2 cellular contexts compared by ENCODE assay signal in the genomic region with DNA sequence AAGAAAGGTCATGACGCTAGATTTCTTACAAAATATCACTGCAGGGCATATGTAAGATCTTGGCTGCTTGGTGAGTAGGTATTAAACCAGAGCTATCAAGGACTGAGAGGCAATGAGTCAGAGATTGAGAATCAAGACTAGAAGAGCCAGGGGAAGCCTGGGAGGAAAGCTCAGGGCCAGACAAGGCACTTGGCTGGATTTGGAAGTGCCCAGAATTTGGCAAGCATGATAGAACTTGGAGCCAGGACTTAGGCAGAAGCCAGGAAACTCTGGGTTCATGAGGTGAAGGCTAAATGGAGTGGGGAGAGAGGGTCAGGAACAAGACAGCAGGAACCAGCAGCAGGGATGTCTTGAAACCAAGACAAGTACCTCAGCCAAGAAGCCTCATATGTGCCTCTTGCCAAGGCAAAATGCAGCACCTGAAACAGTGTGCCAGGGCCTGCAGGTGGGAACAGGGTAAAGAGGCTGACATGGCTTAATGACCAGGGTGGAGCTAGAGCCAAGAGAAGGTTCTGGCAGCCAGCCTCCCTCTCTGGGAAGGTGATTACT.
TF ChIP-seq lines count a peak whose summit lies in the region.

No MANE protein-coding gene starts in this region.

TF ChIP-seq in liver, 16 proteins besides CTCF, POLR2A, EP300 and RAD21:
- TF ChIP-seq, protein P1, sequence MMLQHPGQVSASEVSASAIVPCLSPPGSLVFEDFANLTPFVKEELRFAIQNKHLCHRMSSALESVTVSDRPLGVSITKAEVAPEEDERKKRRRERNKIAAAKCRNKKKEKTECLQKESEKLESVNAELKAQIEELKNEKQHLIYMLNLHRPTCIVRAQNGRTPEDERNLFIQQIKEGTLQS (IDR thresholded peaks at IDR 0.05) = no peak
- TF ChIP-seq YY1 (IDR thresholded peaks at IDR 0.05) (no peak), HNF4A (conservative IDR thresholded peaks at IDR 0.05) (peak in 1 of 2 donors; percentile 19), RXRA (IDR thresholded peaks at IDR 0.05) (peak; percentile 26 to 38), GABPA (IDR thresholded peaks at IDR 0.05 in 1 of 2, conservative IDR thresholded peaks at IDR 0.05 in 1 of 2) (no peak), EGR1 (IDR thresholded peaks at IDR 0.05; ENCODE audit: low read depth in 2 of 2) (no peak), NR2F2 (IDR thresholded peaks at IDR 0.05) (peak; percentile 37)
- TF ChIP-seq, protein P2, sequence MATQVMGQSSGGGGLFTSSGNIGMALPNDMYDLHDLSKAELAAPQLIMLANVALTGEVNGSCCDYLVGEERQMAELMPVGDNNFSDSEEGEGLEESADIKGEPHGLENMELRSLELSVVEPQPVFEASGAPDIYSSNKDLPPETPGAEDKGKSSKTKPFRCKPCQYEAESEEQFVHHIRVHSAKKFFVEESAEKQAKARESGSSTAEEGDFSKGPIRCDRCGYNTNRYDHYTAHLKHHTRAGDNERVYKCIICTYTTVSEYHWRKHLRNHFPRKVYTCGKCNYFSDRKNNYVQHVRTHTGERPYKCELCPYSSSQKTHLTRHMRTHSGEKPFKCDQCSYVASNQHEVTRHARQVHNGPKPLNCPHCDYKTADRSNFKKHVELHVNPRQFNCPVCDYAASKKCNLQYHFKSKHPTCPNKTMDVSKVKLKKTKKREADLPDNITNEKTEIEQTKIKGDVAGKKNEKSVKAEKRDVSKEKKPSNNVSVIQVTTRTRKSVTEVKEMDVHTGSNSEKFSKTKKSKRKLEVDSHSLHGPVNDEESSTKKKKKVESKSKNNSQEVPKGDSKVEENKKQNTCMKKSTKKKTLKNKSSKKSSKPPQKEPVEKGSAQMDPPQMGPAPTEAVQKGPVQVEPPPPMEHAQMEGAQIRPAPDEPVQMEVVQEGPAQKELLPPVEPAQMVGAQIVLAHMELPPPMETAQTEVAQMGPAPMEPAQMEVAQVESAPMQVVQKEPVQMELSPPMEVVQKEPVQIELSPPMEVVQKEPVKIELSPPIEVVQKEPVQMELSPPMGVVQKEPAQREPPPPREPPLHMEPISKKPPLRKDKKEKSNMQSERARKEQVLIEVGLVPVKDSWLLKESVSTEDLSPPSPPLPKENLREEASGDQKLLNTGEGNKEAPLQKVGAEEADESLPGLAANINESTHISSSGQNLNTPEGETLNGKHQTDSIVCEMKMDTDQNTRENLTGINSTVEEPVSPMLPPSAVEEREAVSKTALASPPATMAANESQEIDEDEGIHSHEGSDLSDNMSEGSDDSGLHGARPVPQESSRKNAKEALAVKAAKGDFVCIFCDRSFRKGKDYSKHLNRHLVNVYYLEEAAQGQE (IDR thresholded peaks at IDR 0.05) = no peak
TF ChIP-seq in liver: peak in this region for 3.

TF ChIP-seq in HepG2, 621 proteins besides CTCF, POLR2A, EP300 and RAD21:
- no peak for TF ChIP-seq ATF1 (CRISPR knock-in tag; IDR thresholded peaks at IDR 0.05)
- TF ChIP-seq, protein P3, sequence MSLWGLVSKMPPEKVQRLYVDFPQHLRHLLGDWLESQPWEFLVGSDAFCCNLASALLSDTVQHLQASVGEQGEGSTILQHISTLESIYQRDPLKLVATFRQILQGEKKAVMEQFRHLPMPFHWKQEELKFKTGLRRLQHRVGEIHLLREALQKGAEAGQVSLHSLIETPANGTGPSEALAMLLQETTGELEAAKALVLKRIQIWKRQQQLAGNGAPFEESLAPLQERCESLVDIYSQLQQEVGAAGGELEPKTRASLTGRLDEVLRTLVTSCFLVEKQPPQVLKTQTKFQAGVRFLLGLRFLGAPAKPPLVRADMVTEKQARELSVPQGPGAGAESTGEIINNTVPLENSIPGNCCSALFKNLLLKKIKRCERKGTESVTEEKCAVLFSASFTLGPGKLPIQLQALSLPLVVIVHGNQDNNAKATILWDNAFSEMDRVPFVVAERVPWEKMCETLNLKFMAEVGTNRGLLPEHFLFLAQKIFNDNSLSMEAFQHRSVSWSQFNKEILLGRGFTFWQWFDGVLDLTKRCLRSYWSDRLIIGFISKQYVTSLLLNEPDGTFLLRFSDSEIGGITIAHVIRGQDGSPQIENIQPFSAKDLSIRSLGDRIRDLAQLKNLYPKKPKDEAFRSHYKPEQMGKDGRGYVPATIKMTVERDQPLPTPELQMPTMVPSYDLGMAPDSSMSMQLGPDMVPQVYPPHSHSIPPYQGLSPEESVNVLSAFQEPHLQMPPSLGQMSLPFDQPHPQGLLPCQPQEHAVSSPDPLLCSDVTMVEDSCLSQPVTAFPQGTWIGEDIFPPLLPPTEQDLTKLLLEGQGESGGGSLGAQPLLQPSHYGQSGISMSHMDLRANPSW (CRISPR knock-in tag; IDR thresholded peaks at IDR 0.05; ENCODE audit: borderline replicate concordance) = no peak
- no peak for TF ChIP-seq HMGXB3 (CRISPR knock-in tag; IDR thresholded peaks at IDR 0.05; ENCODE audit: borderline replicate concordance)
- TF ChIP-seq TBX3 (IDR thresholded peaks at IDR 0.05; ENCODE audit: borderline replicate concordance) = no peak
- TF ChIP-seq SMARCC2 (IDR thresholded peaks at IDR 0.05) = no peak
- TF ChIP-seq TARDBP (CRISPR knock-in tag; IDR thresholded peaks at IDR 0.05) = no peak
- no peak for TF ChIP-seq SP140L (CRISPR knock-in tag; IDR thresholded peaks at IDR 0.05; ENCODE audit: borderline replicate concordance)
- TF ChIP-seq RARA (CRISPR knock-in tag; IDR thresholded peaks at IDR 0.05) = no peak
- no peak for TF ChIP-seq MBD4 (IDR thresholded peaks at IDR 0.05; ENCODE audit: borderline replicate concordance, low read length)
- no peak for TF ChIP-seq E2F2 (CRISPR knock-in tag; IDR thresholded peaks at IDR 0.05; ENCODE audit: borderline replicate concordance)
- no peak for TF ChIP-seq ZNF563 (CRISPR knock-in tag; IDR thresholded peaks at IDR 0.05)
- no peak for TF ChIP-seq ETV5 (CRISPR knock-in tag; IDR thresholded peaks at IDR 0.05; ENCODE audit: borderline replicate concordance)
- TF ChIP-seq, protein P4, sequence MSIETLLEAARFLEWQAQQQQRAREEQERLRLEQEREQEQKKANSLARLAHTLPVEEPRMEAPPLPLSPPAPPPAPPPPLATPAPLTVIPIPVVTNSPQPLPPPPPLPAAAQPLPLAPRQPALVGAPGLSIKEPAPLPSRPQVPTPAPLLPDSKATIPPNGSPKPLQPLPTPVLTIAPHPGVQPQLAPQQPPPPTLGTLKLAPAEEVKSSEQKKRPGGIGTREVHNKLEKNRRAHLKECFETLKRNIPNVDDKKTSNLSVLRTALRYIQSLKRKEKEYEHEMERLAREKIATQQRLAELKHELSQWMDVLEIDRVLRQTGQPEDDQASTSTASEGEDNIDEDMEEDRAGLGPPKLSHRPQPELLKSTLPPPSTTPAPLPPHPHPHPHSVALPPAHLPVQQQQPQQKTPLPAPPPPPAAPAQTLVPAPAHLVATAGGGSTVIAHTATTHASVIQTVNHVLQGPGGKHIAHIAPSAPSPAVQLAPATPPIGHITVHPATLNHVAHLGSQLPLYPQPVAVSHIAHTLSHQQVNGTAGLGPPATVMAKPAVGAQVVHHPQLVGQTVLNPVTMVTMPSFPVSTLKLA (IDR thresholded peaks at IDR 0.05) = no peak
